In genomic region chr10:132328738-132329137, GRCh38 we compare ENCODE assay signal across 11 cellular contexts. TPM values are rescaled to one million over a fixed set of nuclear protein-coding genes. Genes with fewer than 3 reads are reported as not detected.
DNase-seq lines count a peak whose midpoint lies in the region; ATAC-seq and TF ChIP-seq lines count a peak whose summit lies in the region.
"Had no signal": no experiment of that assay in that cellular context is flagged by ENCODE, and none has a peak within 500 bp of the region (broad histone marks: within the 10 kb centered on the region; RNA-seq: fewer than 3 reads in every experiment).

No MANE protein-coding gene starts in this region.

- BruUV-seq in PC-9 (replicated peaks; lab: Mats Ljungman, UMichigan): no TSS peak

- H3K9me2 ChIP-seq in PC-9 (ENCODE audit: insufficient read depth): no peaks in the 10 kb centered on the region

- no peaks in the 10 kb centered on the region for H3K27me3 ChIP-seq in CD4-positive, alpha-beta T cell (ENCODE audit: control insufficient read depth, insufficient read depth, low read length)
- H3K27me3 ChIP-seq in PC-9 (ENCODE audit: insufficient read depth, low read depth) (no peaks in the 10 kb centered on the region), fibroblast of lung (ENCODE audit: control insufficient read depth, insufficient read depth, low read length) (no peaks in the 10 kb centered on the region)
- H3K27me3 ChIP-seq: SJCRH30 had no signal

- H3K4me3 ChIP-seq in PC-9 (peak overlapping the region; percentile 88; the same call in 1 of the 2 replicates), fibroblast of lung (replicated peaks in 1 of 4; ENCODE audit: control extremely low read depth in 1 of 4, insufficient read depth in 1 of 4, low read depth in 3 of 4, low read length in 4 of 4) (no peak overlapping the region)
- H3K4me3 ChIP-seq: SJCRH30 had no signal

- peak overlapping the region; percentile 65 for H3K27ac Mint-ChIP-seq in CD4-positive, alpha-beta T cell
- no peak overlapping the region for H3K27ac Mint-ChIP-seq in neural crest cell (ENCODE audit: unreplicated experiment)

- ATAC-seq in CD4-positive, alpha-beta T cell (ENCODE audit: poor library complexity): no peak
- ATAC-seq in GM19035 (IDR thresholded peaks at IDR 0.05; ENCODE audit: unreplicated experiment): no peak
- no peak for ATAC-seq in HG02884 (IDR thresholded peaks at IDR 0.05; ENCODE audit: unreplicated experiment)
- ATAC-seq in GM18517 (IDR thresholded peaks at IDR 0.05; ENCODE audit: unreplicated experiment): no peak
- no peak for ATAC-seq in HG02759 (IDR thresholded peaks at IDR 0.05; ENCODE audit: unreplicated experiment)

- H2AFZ ChIP-seq in PC-9: no peak overlapping the region
- H2AFZ ChIP-seq in fibroblast of lung (ENCODE audit: low read length): no peak overlapping the region

- H4K20me1 ChIP-seq in PC-9 (ENCODE audit: insufficient read depth): no peaks in the 10 kb centered on the region; the same call in 1 of the 2 replicates
- H4K20me1 ChIP-seq in fibroblast of lung (ENCODE audit: control insufficient read depth, extremely low read depth, insufficient read depth, low read length): no peaks in the 10 kb centered on the region

- H3K4me3 Mint-ChIP-seq in CD4-positive, alpha-beta T cell: peak overlapping the region; percentile 48
- H3K4me3 Mint-ChIP-seq in neural crest cell: peak overlapping the region; percentile 90

- H3K79me2 ChIP-seq in PC-9 (ENCODE audit: low read depth): peaks cover 51% of the 10 kb centered on the region
- peaks cover 49% of the 10 kb centered on the region for H3K79me2 ChIP-seq in fibroblast of lung (ENCODE audit: control insufficient read depth, insufficient read depth, low read length)

- no peak for TF ChIP-seq CTCF in CD4-positive, alpha-beta T cell (IDR thresholded peaks at IDR 0.05)
- TF ChIP-seq CTCF in PC-9 (conservative IDR thresholded peaks at IDR 0.05): no peak
- no peak for TF ChIP-seq CTCF in fibroblast of lung (conservative IDR thresholded peaks at IDR 0.05 in 1 of 2, IDR thresholded peaks at IDR 0.05 in 1 of 2; ENCODE audit: low read depth in 1 of 2, low read length in 2 of 2)
- no peak for TF ChIP-seq CTCF in neural crest cell (conservative IDR thresholded peaks at IDR 0.05)

- intact Hi-C loops in CD4-positive, alpha-beta T cell (cut with DNase I, micrococcal nuclease): no loop called here
- intact Hi-C loops in PC-9 (cut with micrococcal nuclease; ENCODE audit: unreplicated experiment): no loop called here

- peaks cover 70% of the 10 kb centered on the region for H3K4me1 Mint-ChIP-seq in CD4-positive, alpha-beta T cell (ENCODE audit: low read depth)
- peaks cover 49% of the 10 kb centered on the region for H3K4me1 Mint-ChIP-seq in neural crest cell

- no peak overlapping the region for H3K9ac ChIP-seq in fibroblast of lung (ENCODE audit: insufficient read depth, low read length)

- no peak overlapping the region for H3K27ac ChIP-seq in CD4-positive, alpha-beta T cell (ENCODE audit: low read depth, low read length)
- no peak overlapping the region for H3K27ac ChIP-seq in PC-9
- no peak overlapping the region for H3K27ac ChIP-seq in fibroblast of lung (ENCODE audit: insufficient read depth, low read length)
- H3K27ac ChIP-seq: SJCRH30 had no signal

- H3K4me1 ChIP-seq in PC-9 (replicated peaks; ENCODE audit: insufficient read depth) (peaks cover 8% of the 10 kb centered on the region; the same call in 1 of the 2 replicates), fibroblast of lung (ENCODE audit: control insufficient read depth, extremely low read depth, insufficient read depth, low read length) (peaks cover 2% of the 10 kb centered on the region)
- H3K4me1 ChIP-seq: SJCRH30 had no signal

- H3F3A ChIP-seq in PC-9 (ENCODE audit: insufficient read depth, low read depth): peaks cover 9% of the 10 kb centered on the region; the same call in 1 of the 2 replicates

- no peaks in the 10 kb centered on the region for H3K9me3 Mint-ChIP-seq in CD4-positive, alpha-beta T cell
- no peaks in the 10 kb centered on the region for H3K9me3 Mint-ChIP-seq in neural crest cell

- CTCF ChIA-PET in CD4-positive, alpha-beta T cell (lab: Charles Lee): no interaction called here
- CTCF ChIA-PET in PC-9 (lab: Charles Lee): no interaction called here

- DNase-seq in CD4-positive, alpha-beta T cell: no peak
- DNase-seq in PC-9 (no peak), fibroblast of lung (ENCODE audit: low read depth in 2 of 2) (no peak), neural crest cell (ENCODE audit: low read depth, low spot score) (no peak)
- DNase-seq: NCI-H524; SJCRH30; stimulated activated CD8-positive, alpha-beta memory T cell treated with anti-CD3 and anti-CD28 coated beads, Interleukin-4, amount 100 ng/mL, for 48 hours had no signal

- H3K36me3 Mint-ChIP-seq in CD4-positive, alpha-beta T cell (ENCODE audit: low read depth): peaks cover 55% of the 10 kb centered on the region
- peaks cover 23% of the 10 kb centered on the region for H3K36me3 Mint-ChIP-seq in neural crest cell (ENCODE audit: low read depth)

- H3K4me2 ChIP-seq in PC-9 (peak overlapping the region; percentile 97), fibroblast of lung (ENCODE audit: extremely low read depth, insufficient read depth, low read length) (peak overlapping the region; percentile 77)

- H3K9me3 ChIP-seq in CD4-positive, alpha-beta T cell (ENCODE audit: control insufficient read depth, low read length): no peaks in the 10 kb centered on the region
- H3K9me3 ChIP-seq in PC-9 (ENCODE audit: insufficient read depth, low read depth) (no peaks in the 10 kb centered on the region), fibroblast of lung (ENCODE audit: control insufficient read depth, insufficient read depth, low read depth, low read length) (no peaks in the 10 kb centered on the region)
- H3K9me3 ChIP-seq: SJCRH30 had no signal

- peaks cover 7% of the 10 kb centered on the region; the same call in 1 of the 2 replicates for H3K36me3 ChIP-seq in PC-9 (ENCODE audit: low read depth)
- peaks cover 4% of the 10 kb centered on the region for H3K36me3 ChIP-seq in fibroblast of lung (ENCODE audit: control insufficient read depth, insufficient read depth, low read length)
- H3K36me3 ChIP-seq: SJCRH30 had no signal

- POLR2A ChIA-PET in CD4-positive, alpha-beta T cell (lab: Charles Lee): no interaction called here
- POLR2A ChIA-PET in PC-9 (lab: Charles Lee; ENCODE audit: unreplicated experiment): no interaction called here

- H3K27me3 Mint-ChIP-seq in CD4-positive, alpha-beta T cell: no peaks in the 10 kb centered on the region
- no peaks in the 10 kb centered on the region for H3K27me3 Mint-ChIP-seq in neural crest cell (ENCODE audit: low read depth)

RNA-seq across cellular contexts. Expression of gene LRRC27, which starts 3.3 kb away (rescaled TPM):
- 1 to 10 TPM; 2.4 to 2.8 TPM for total RNA-seq in CD4-positive, alpha-beta T cell
- total RNA-seq in PC-9 (2021) (10.0 and 17.5 TPM in 2 replicates), fibroblast of lung (11.7 and 13.1 TPM in 2 replicates), neural crest cell (18.3 and 21.9 TPM in 2 replicates)
- polyA plus RNA-seq in fibroblast of lung: 3.5 and 4.1 TPM in 2 replicates
- 3.6 and 5.5 TPM in 2 replicates for polyA plus RNA-seq in fibroblast of lung (2012)
- 2.9 and 5.4 TPM in 2 replicates for polyA minus RNA-seq in fibroblast of lung (ENCODE audit: low replicate concordance)

RNA-seq across cellular contexts. Expression of gene STK32C, which starts 21.0 kb away (rescaled TPM):
- total RNA-seq in CD4-positive, alpha-beta T cell: 1 to 10 TPM; 4.9 to 5.2 TPM
- total RNA-seq in PC-9 (2021): 13.9 and 21.8 TPM in 2 replicates
- 12.6 and 21.5 TPM in 2 replicates for total RNA-seq in fibroblast of lung
- 4.4 and 8.0 TPM in 2 replicates for polyA plus RNA-seq in fibroblast of lung
- 8.4 and 17.6 TPM in 2 replicates for polyA plus RNA-seq in fibroblast of lung (2012)
- polyA minus RNA-seq in fibroblast of lung (ENCODE audit: low replicate concordance): 8.6 and 15.8 TPM in 2 replicates
- 19.6 and 21.9 TPM in 2 replicates for total RNA-seq in neural crest cell
